17 cellular contexts compared by ENCODE assay signal in genomic region chr12:102757874-102758244, GRCh38.
"Had no signal": no experiment of that assay in that cellular context is flagged by ENCODE, and none has a peak within 500 bp of the region (broad histone marks: within the 10 kb centered on the region; RNA-seq: fewer than 3 reads in every experiment).

No MANE protein-coding gene starts in this region.

- H3K9ac ChIP-seq: neural progenitor cell had no signal

- H3K27ac ChIP-seq: foreskin keratinocyte, neural progenitor cell, thoracic aorta had no signal

- H3K4me3 ChIP-seq: adrenal gland, coronary artery, esophagus muscularis mucosa, neural progenitor cell, ovary, thoracic aorta had no signal

- H3K27ac Mint-ChIP-seq: activated naive CD4-positive, alpha-beta T cell treated with anti-CD3 and anti-CD28 coated beads for 36 hours; activated T-helper 17 cell treated with anti-CD3 and anti-CD28 coated beads, Interleukin-2, amount 50 U/mL, for 72 hours; neural progenitor cell; T-cell had no signal

- H3K36me3 Mint-ChIP-seq: neural progenitor cell, T-cell had no signal

- H3K9me3 Mint-ChIP-seq: activated naive CD4-positive, alpha-beta T cell treated with anti-CD3 and anti-CD28 coated beads for 36 hours; neural progenitor cell had no signal

- H3K36me3 ChIP-seq: adrenal gland, esophagus muscularis mucosa, neural progenitor cell, ovary, thoracic aorta had no signal

- H3K27me3 ChIP-seq: adrenal gland, esophagus muscularis mucosa, foreskin keratinocyte, neural progenitor cell, ovary had no signal

- DNase-seq: activated CD4-positive, alpha-beta T cell treated with anti-CD3 and anti-CD28 coated beads, Interleukin-2, amount 50 U/mL, for 48 hours; activated CD4-positive, CD25-positive, alpha-beta regulatory T cell treated with anti-CD3 and anti-CD28 coated beads, Interleukin-2, amount 50 U/mL, for 72 hours; activated naive CD4-positive, alpha-beta T cell treated with anti-CD3 and anti-CD28 coated beads for 36 hours; caudate nucleus; foreskin keratinocyte; left colon; stimulated activated CD4-positive, alpha-beta T cell treated with anti-CD3 and anti-CD28 coated beads, Interleukin-2, amount 100 ng/mL, for 48 hours; stimulated activated naive CD4-positive, alpha-beta T cell; T-cell; T-helper 9 cell had no signal

- H3K4me1 Mint-ChIP-seq: activated T-helper 17 cell treated with anti-CD3 and anti-CD28 coated beads, Interleukin-2, amount 50 U/mL, for 72 hours; T-cell had no signal

- H3K4me1 ChIP-seq: foreskin keratinocyte, neural progenitor cell had no signal

- H3K9me3 ChIP-seq: adrenal gland, esophagus muscularis mucosa, ovary, thoracic aorta had no signal

- ATAC-seq: activated T-helper 17 cell treated with anti-CD3 and anti-CD28 coated beads, Interleukin-2, amount 50 U/mL, for 72 hours; foreskin keratinocyte; left colon; T-cell had no signal

- H3K4me3 Mint-ChIP-seq: activated naive CD4-positive, alpha-beta T cell treated with anti-CD3 and anti-CD28 coated beads for 36 hours; activated T-helper 17 cell treated with anti-CD3 and anti-CD28 coated beads, Interleukin-2, amount 50 U/mL, for 72 hours; neural progenitor cell; T-cell had no signal
